29 cellular contexts compared by ENCODE assay signal in genomic region chr5:81044868-81045267, GRCh38.
"Had no signal": no experiment of that assay in that cellular context is flagged by ENCODE, and none has a peak within 500 bp of the region (broad histone marks: within the 10 kb centered on the region; RNA-seq: fewer than 3 reads in every experiment).

No MANE protein-coding gene starts in this region.

- H3K36me3 ChIP-seq: ascending aorta, MG63, SJCRH30 had no signal

- DNase-seq: activated CD4-positive, alpha-beta T cell treated with anti-CD3 and anti-CD28 coated beads, Interleukin-2, amount 10 ng/mL, durations not matched to agents 24 days and 14 days; activated CD4-positive, alpha-beta T cell treated with anti-CD3 and anti-CD28 coated beads, Interleukin-2, amount 50 U/mL, for 48 hours; activated CD4-positive, CD25-positive, alpha-beta regulatory T cell treated with anti-CD3 and anti-CD28 coated beads, Interleukin-2, amount 50 U/mL, for 72 hours; activated CD8-positive, alpha-beta memory T cell treated with anti-CD3 and anti-CD28 coated beads, Interleukin-2, amount 10 ng/mL, durations not matched to agents 7 days and 5 days; activated effector memory CD4-positive, alpha-beta T cell treated with Interleukin-2 at 50 U/mL for 16 hours; activated naive CD4-positive, alpha-beta T cell; activated T-cell treated with anti-CD3 and anti-CD28 coated beads, Interleukin-2, amount 50 U/mL, for 24 hours; body of pancreas; MG63; MV-4-11; NCI-H1092 treated with DMSO at 0.1 percent for 48 hours; NCI-H1417 treated with DMSO at 0.1 percent for 48 hours; NCI-H1694; NCI-H2029; NCI-H2107; NCI-H2171 treated with DMSO at 0.1 percent for 48 hours; NCI-H345; NCI-H510A; NCI-H526 treated with DMSO at 0.1 percent for 48 hours; NCI-H82; OCI-M1; Right ventricle myocardium superior; SJCRH30; SK-N-SH had no signal

- FAIRE-seq: bronchial epithelial cell had no signal

- H3K27ac ChIP-seq: ascending aorta, body of pancreas, RWPE1, SJCRH30 had no signal

- H3K4me3 ChIP-seq: ascending aorta, body of pancreas, MG63, SJCRH30 had no signal

- H3K9me3 ChIP-seq: ascending aorta, body of pancreas, MG63, SJCRH30, SK-N-SH had no signal

- H3K4me1 ChIP-seq: ascending aorta, body of pancreas, SJCRH30 had no signal

- ATAC-seq: activated CD8-positive, alpha-beta memory T cell treated with anti-CD3 and anti-CD28 coated beads, Interleukin-2, amount 10 ng/mL, durations not matched to agents 7 days and 5 days; body of pancreas; Panc1; WTC11 had no signal
